In the genomic region with DNA sequence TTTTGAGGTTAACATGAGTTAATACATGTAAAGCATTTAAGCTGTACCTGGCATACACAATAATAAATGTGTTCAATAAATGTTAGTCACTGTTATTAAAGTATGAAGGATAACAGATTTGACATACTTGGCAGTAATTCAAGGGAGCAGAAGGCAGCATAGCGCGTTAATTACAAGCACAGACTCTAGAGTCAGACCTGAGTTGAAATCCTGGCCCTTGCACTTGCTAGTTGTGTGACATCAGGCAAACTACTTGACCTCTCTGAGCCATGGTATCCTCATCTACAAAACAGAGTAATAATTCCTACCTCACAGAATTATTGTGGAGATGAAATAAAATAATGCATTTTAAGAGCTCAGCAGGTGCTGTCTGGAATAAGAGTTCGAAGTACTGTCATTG, we compare ENCODE assay signal across 1 cellular context.
TF ChIP-seq lines count a peak whose summit lies in the region.

No MANE protein-coding gene starts in this region.

TF ChIP-seq in K562, 482 proteins besides CTCF, POLR2A, EP300 and RAD21:
- TF ChIP-seq ZFP36 (IDR thresholded peaks at IDR 0.05; ENCODE audit: low read depth, low read length, partially characterized antibody) (peak; percentile 52), HDAC1 (IDR thresholded peaks at IDR 0.05) (no peak), CBX1 (IDR thresholded peaks at IDR 0.05; ENCODE audit: low read depth) (no peak), RBM25 (IDR thresholded peaks at IDR 0.05; ENCODE audit: low read depth, low read length, severe bottlenecking) (peak; percentile 53)
